In genomic region chr2:47187124-47187523, GRCh38 we compare ENCODE assay signal across 2 cellular contexts.
TF ChIP-seq lines count a peak whose summit lies in the region.

No MANE protein-coding gene starts in this region.

TF ChIP-seq in A549, 52 proteins besides CTCF, POLR2A, EP300 and RAD21 (continued from another document):
- TF ChIP-seq, protein P1, sequence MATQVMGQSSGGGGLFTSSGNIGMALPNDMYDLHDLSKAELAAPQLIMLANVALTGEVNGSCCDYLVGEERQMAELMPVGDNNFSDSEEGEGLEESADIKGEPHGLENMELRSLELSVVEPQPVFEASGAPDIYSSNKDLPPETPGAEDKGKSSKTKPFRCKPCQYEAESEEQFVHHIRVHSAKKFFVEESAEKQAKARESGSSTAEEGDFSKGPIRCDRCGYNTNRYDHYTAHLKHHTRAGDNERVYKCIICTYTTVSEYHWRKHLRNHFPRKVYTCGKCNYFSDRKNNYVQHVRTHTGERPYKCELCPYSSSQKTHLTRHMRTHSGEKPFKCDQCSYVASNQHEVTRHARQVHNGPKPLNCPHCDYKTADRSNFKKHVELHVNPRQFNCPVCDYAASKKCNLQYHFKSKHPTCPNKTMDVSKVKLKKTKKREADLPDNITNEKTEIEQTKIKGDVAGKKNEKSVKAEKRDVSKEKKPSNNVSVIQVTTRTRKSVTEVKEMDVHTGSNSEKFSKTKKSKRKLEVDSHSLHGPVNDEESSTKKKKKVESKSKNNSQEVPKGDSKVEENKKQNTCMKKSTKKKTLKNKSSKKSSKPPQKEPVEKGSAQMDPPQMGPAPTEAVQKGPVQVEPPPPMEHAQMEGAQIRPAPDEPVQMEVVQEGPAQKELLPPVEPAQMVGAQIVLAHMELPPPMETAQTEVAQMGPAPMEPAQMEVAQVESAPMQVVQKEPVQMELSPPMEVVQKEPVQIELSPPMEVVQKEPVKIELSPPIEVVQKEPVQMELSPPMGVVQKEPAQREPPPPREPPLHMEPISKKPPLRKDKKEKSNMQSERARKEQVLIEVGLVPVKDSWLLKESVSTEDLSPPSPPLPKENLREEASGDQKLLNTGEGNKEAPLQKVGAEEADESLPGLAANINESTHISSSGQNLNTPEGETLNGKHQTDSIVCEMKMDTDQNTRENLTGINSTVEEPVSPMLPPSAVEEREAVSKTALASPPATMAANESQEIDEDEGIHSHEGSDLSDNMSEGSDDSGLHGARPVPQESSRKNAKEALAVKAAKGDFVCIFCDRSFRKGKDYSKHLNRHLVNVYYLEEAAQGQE (IDR thresholded peaks at IDR 0.05) = no peak
- no peak for TF ChIP-seq EHMT2 (IDR thresholded peaks at IDR 0.05; ENCODE audit: low read depth)
- TF ChIP-seq ZSCAN20 (CRISPR knock-in tag; IDR thresholded peaks at IDR 0.05) = no peak
- no peak for TF ChIP-seq ZC3H11A (IDR thresholded peaks at IDR 0.05)
- TF ChIP-seq FOSB (CRISPR knock-in tag; IDR thresholded peaks at IDR 0.05) = no peak
- TF ChIP-seq HOXA7 (CRISPR knock-in tag; IDR thresholded peaks at IDR 0.05) = no peak
- TF ChIP-seq CEBPB (IDR thresholded peaks at IDR 0.05) = no peak
- TF ChIP-seq HDAC2 (IDR thresholded peaks at IDR 0.05) = no peak
- no peak for TF ChIP-seq MAFK (IDR thresholded peaks at IDR 0.05; ENCODE audit: partially characterized antibody)
- no peak for TF ChIP-seq TP53 (CRISPR knock-in tag; IDR thresholded peaks at IDR 0.05)
- TF ChIP-seq ATOH8 (CRISPR knock-in tag; IDR thresholded peaks at IDR 0.05; ENCODE audit: low read depth) = no peak
- TF ChIP-seq, protein P2, sequence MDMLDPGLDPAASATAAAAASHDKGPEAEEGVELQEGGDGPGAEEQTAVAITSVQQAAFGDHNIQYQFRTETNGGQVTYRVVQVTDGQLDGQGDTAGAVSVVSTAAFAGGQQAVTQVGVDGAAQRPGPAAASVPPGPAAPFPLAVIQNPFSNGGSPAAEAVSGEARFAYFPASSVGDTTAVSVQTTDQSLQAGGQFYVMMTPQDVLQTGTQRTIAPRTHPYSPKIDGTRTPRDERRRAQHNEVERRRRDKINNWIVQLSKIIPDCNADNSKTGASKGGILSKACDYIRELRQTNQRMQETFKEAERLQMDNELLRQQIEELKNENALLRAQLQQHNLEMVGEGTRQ (IDR thresholded peaks at IDR 0.05) = no peak
- TF ChIP-seq SMC3 (IDR thresholded peaks at IDR 0.05) = no peak

TF ChIP-seq in WTC11, 78 proteins besides CTCF, POLR2A, EP300 and RAD21 (continued from another document):
- TF ChIP-seq, protein P3, sequence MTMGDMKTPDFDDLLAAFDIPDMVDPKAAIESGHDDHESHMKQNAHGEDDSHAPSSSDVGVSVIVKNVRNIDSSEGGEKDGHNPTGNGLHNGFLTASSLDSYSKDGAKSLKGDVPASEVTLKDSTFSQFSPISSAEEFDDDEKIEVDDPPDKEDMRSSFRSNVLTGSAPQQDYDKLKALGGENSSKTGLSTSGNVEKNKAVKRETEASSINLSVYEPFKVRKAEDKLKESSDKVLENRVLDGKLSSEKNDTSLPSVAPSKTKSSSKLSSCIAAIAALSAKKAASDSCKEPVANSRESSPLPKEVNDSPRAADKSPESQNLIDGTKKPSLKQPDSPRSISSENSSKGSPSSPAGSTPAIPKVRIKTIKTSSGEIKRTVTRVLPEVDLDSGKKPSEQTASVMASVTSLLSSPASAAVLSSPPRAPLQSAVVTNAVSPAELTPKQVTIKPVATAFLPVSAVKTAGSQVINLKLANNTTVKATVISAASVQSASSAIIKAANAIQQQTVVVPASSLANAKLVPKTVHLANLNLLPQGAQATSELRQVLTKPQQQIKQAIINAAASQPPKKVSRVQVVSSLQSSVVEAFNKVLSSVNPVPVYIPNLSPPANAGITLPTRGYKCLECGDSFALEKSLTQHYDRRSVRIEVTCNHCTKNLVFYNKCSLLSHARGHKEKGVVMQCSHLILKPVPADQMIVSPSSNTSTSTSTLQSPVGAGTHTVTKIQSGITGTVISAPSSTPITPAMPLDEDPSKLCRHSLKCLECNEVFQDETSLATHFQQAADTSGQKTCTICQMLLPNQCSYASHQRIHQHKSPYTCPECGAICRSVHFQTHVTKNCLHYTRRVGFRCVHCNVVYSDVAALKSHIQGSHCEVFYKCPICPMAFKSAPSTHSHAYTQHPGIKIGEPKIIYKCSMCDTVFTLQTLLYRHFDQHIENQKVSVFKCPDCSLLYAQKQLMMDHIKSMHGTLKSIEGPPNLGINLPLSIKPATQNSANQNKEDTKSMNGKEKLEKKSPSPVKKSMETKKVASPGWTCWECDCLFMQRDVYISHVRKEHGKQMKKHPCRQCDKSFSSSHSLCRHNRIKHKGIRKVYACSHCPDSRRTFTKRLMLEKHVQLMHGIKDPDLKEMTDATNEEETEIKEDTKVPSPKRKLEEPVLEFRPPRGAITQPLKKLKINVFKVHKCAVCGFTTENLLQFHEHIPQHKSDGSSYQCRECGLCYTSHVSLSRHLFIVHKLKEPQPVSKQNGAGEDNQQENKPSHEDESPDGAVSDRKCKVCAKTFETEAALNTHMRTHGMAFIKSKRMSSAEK (CRISPR knock-in tag; IDR thresholded peaks at IDR 0.05; ENCODE audit: borderline replicate concordance) = no peak
